In genomic region chr10:125111350-125111749, GRCh38 we compare ENCODE assay signal across 24 cellular contexts. TPM values are rescaled to one million over a fixed set of nuclear protein-coding genes. Genes with fewer than 3 reads are reported as not detected.
"Had no signal": no experiment of that assay in that cellular context is flagged by ENCODE, and none has a peak within 500 bp of the region (broad histone marks: within the 10 kb centered on the region; RNA-seq: fewer than 3 reads in every experiment).

No MANE protein-coding gene starts in this region.

- H3K4me2 ChIP-seq: SK-N-SH had no signal

- H3K9me3 Mint-ChIP-seq: activated naive CD4-positive, alpha-beta T cell treated with anti-CD3 and anti-CD28 coated beads, Interleukin-2, amount 50 U/mL, for 24 hours had no signal

- H3K4me3 Mint-ChIP-seq: activated CD8-positive, alpha-beta T cell treated with anti-CD3 and anti-CD28 coated beads, Interleukin-2, amount 10 ng/mL, durations not matched to agents 7 days and 5 days; activated naive CD4-positive, alpha-beta T cell treated with anti-CD3 and anti-CD28 coated beads, Interleukin-2, amount 50 U/mL, for 24 hours had no signal

- H3K27me3 Mint-ChIP-seq: activated naive CD4-positive, alpha-beta T cell treated with anti-CD3 and anti-CD28 coated beads, Interleukin-2, amount 50 U/mL, for 24 hours had no signal

- H3K9ac ChIP-seq: SK-N-SH had no signal

- H3K9me3 ChIP-seq: SK-N-SH had no signal

- DNase-seq: activated CD4-positive, alpha-beta T cell treated with anti-CD3 and anti-CD28 coated beads for 48 hours; activated CD4-positive, alpha-beta T cell treated with anti-CD3 and anti-CD28 coated beads, Interleukin-2, amount 50 U/mL, for 4 hours; activated CD4-positive, CD25-positive, alpha-beta regulatory T cell treated with anti-CD3 and anti-CD28 coated beads, Interleukin-2, amount 50 U/mL, for 72 hours; activated CD8-positive, alpha-beta memory T cell treated with anti-CD3 and anti-CD28 coated beads, Interleukin-2, amount 50 U/mL, for 48 hours; activated CD8-positive, alpha-beta T cell treated with anti-CD3 and anti-CD28 coated beads, Interleukin-2, amount 10 ng/mL, durations not matched to agents 7 days and 5 days; activated naive CD4-positive, alpha-beta T cell; activated T-cell treated with anti-CD3 and anti-CD28 coated beads, Interleukin-2, amount 50 U/mL, for 1 hour; central memory CD4-positive, alpha-beta T cell; KG1; NCI-H1048; NCI-H146; NCI-H187 treated with DMSO at 0.1 percent for 48 hours; NCI-H2081 treated with DMSO at 0.1 percent for 48 hours; NCI-H2171 treated with DMSO at 0.1 percent for 48 hours; NCI-H345; NCI-H510A; NCI-H526 treated with DMSO at 0.1 percent for 48 hours; NCI-H82; RPMI8226; SK-N-SH; T-helper 1 cell had no signal

- H3K36me3 Mint-ChIP-seq: activated naive CD4-positive, alpha-beta T cell treated with anti-CD3 and anti-CD28 coated beads, Interleukin-2, amount 50 U/mL, for 24 hours had no signal

- ATAC-seq: activated CD8-positive, alpha-beta T cell treated with anti-CD3 and anti-CD28 coated beads, Interleukin-2, amount 10 ng/mL, durations not matched to agents 7 days and 5 days; Right ventricle myocardium inferior had no signal

- H3K27ac Mint-ChIP-seq: activated CD8-positive, alpha-beta T cell treated with anti-CD3 and anti-CD28 coated beads, Interleukin-2, amount 10 ng/mL, durations not matched to agents 7 days and 5 days; activated naive CD4-positive, alpha-beta T cell treated with anti-CD3 and anti-CD28 coated beads, Interleukin-2, amount 50 U/mL, for 24 hours had no signal

- H3K4me1 Mint-ChIP-seq: activated naive CD4-positive, alpha-beta T cell treated with anti-CD3 and anti-CD28 coated beads, Interleukin-2, amount 50 U/mL, for 24 hours had no signal

RNA-seq across cellular contexts. Expression of gene CTBP2, which starts 49.0 kb away (rescaled TPM):
- total RNA-seq: OCI-LY7 had no signal
